In the genomic region with DNA sequence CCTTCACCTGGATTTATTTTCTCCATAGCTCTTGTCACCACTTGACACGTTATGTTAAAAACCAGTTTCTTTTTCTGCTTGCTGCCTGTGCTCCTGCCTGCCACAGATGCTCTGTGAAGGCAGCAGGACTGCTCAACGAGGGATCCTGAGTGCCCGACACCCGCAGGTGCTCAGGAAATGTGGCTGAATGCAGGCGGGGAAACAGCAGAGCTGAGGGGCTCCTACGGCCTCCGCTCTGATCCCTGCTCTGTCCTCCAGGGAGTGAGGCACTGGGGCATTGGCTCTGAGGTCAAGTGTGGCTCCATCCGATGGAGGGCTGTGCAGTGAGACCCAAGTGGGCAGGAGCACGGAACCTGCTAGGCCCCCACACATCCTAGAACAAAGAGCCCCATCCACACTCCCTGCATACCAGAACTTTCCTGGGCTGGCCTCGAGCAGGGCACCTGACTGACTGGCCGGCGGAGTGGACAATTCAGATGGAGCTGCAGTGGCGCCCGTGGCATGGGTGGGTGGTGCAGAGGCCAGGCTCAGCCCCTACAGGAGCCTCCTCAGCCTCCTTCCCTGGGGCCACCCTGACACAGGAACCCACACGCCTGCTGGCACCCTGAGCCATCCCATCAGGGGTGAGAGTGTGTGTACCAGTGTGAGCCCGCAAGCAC, we compare ENCODE assay signal across 12 cellular contexts. TPM values are rescaled to one million over a fixed set of nuclear protein-coding genes. Genes with fewer than 3 reads are reported as not detected.
DNase-seq lines count a peak whose midpoint lies in the region; ATAC-seq and TF ChIP-seq lines count a peak whose summit lies in the region.
"Had no signal": no experiment of that assay in that cellular context is flagged by ENCODE, and none has a peak within 500 bp of the region (broad histone marks: within the 10 kb centered on the region; RNA-seq: fewer than 3 reads in every experiment).

No MANE protein-coding gene starts in this region.

- peak overlapping the region; percentile 43 for H3K4me3 ChIP-seq in OCI-LY7 (ENCODE audit: low read depth, low read length, poor library complexity, severe bottlenecking)
- H3K4me3 ChIP-seq: right lobe of liver, thoracic aorta had no signal

- H3K27ac Mint-ChIP-seq in progenitor cell of endocrine pancreas, result peak overlapping the region; percentile 71
- H3K27ac Mint-ChIP-seq: HFFc6 had no signal

- no peaks in the 10 kb centered on the region for H3K9me3 ChIP-seq in OCI-LY7 (ENCODE audit: low read length)
- H3K9me3 ChIP-seq: right lobe of liver, thoracic aorta had no signal

- BruUV-seq in OCI-LY7 (replicated peaks; lab: Mats Ljungman, UMichigan), result no TSS peak

- CTCF ChIA-PET in OCI-LY7 (lab: Charles Lee; ENCODE audit: unreplicated experiment), result interaction anchor here (1.0 to 1.4 kb wide), 2 partner anchors 22 to 30 kb away, joined by 3 read pairs; no protein-coding TSS in a partner anchor

- no peak for TF ChIP-seq CTCF in OCI-LY7 (conservative IDR thresholded peaks at IDR 0.05; ENCODE audit: low read length)
- no peak for TF ChIP-seq CTCF in progenitor cell of endocrine pancreas (IDR thresholded peaks at IDR 0.05; ENCODE audit: unreplicated experiment)

- peaks cover 11% of the 10 kb centered on the region; the same call in 1 of the 2 replicates for H3K36me3 ChIP-seq in OCI-LY7 (ENCODE audit: insufficient read depth, low read length)
- H3K36me3 ChIP-seq: right lobe of liver, thoracic aorta had no signal

- H3K9me3 Mint-ChIP-seq in progenitor cell of endocrine pancreas (ENCODE audit: low read depth), result no peaks in the 10 kb centered on the region
- H3K9me3 Mint-ChIP-seq: HFFc6 had no signal

- peaks cover 16% of the 10 kb centered on the region for H3K27me3 Mint-ChIP-seq in progenitor cell of endocrine pancreas

- peaks cover 9% of the 10 kb centered on the region for H3K4me1 Mint-ChIP-seq in progenitor cell of endocrine pancreas (ENCODE audit: low read depth)

- ATAC-seq in GM19035 (IDR thresholded peaks at IDR 0.05; ENCODE audit: unreplicated experiment), result peak; percentile 1
- peak; percentile 19 for ATAC-seq in HG02588 (IDR thresholded peaks at IDR 0.05; ENCODE audit: unreplicated experiment)
- ATAC-seq in GM18858 (IDR thresholded peaks at IDR 0.05; ENCODE audit: unreplicated experiment), result no peak
- ATAC-seq: PC-3 had no signal

- peak overlapping the region; percentile 94 for H3K27ac ChIP-seq in OCI-LY7 (ENCODE audit: low read depth, low read length, poor library complexity, severe bottlenecking)
- H3K27ac ChIP-seq: right lobe of liver, thoracic aorta had no signal

- peak overlapping the region; percentile 74 for H3K4me2 ChIP-seq in OCI-LY7 (ENCODE audit: low read length)

- intact Hi-C loops in OCI-LY7 (cut with micrococcal nuclease; ENCODE audit: unreplicated experiment), result no loop called here

- DNase-seq in OCI-LY7 (ENCODE audit: low spot score), result peak; percentile 73
- no peak for DNase-seq in progenitor cell of endocrine pancreas (ENCODE audit: low spot score, unreplicated experiment)
- DNase-seq in NCI-H2107 (lab: John Stamatoyannopoulos, UW), result no peak
- no peak for DNase-seq in NCI-H748 treated with DMSO at 0.1 percent for 48 hours (lab: John Stamatoyannopoulos, UW)
- DNase-seq: activated CD4-positive, alpha-beta T cell treated with anti-CD3 and anti-CD28 coated beads, Interleukin-2, amount 50 U/mL, for 1 hour; HFFc6; PC-3 had no signal

- H2AFZ ChIP-seq in OCI-LY7 (ENCODE audit: low read length), result no peak overlapping the region

- no peaks in the 10 kb centered on the region for H3K36me3 Mint-ChIP-seq in progenitor cell of endocrine pancreas (ENCODE audit: insufficient read depth)

- no peak overlapping the region for H3K4me3 Mint-ChIP-seq in progenitor cell of endocrine pancreas (ENCODE audit: low read depth)
- H3K4me3 Mint-ChIP-seq: HFFc6 had no signal

- H3K9me2 ChIP-seq in OCI-LY7 (ENCODE audit: insufficient read depth, low read length), result no peaks in the 10 kb centered on the region

- H4K20me1 ChIP-seq in OCI-LY7 (ENCODE audit: insufficient read depth, low read length), result no peaks in the 10 kb centered on the region

- POLR2A ChIA-PET in OCI-LY7 (lab: Charles Lee), result interaction anchor here (2.3 to 3.4 kb wide), 2 partner anchors 23 to 31 kb away, joined by 11 to 19 read pairs; no protein-coding TSS in a partner anchor

- peaks cover 81% of the 10 kb centered on the region for H3K4me1 ChIP-seq in OCI-LY7 (ENCODE audit: insufficient read depth, low read length, poor library complexity, severe bottlenecking)
- H3K4me1 ChIP-seq: right lobe of liver had no signal

- peaks cover 19% of the 10 kb centered on the region for H3K79me2 ChIP-seq in OCI-LY7 (ENCODE audit: insufficient read depth, low read depth, low read length)

RNA-seq across cellular contexts. Expression of a gene that starts 27.9 kb away (rescaled TPM):
- total RNA-seq in OCI-LY7 (2014; rRNA removed; shearing (Covaris generic)), result 24.3 and 25.2 TPM in 2 replicates
- total RNA-seq in OCI-LY7 (2022), result 56.3 and 70.1 TPM in 2 replicates
- 33.2 and 34.2 TPM in 2 replicates for total RNA-seq in progenitor cell of endocrine pancreas
